Comparison of ENCODE assay signal across 9 cellular contexts in the genomic region with DNA sequence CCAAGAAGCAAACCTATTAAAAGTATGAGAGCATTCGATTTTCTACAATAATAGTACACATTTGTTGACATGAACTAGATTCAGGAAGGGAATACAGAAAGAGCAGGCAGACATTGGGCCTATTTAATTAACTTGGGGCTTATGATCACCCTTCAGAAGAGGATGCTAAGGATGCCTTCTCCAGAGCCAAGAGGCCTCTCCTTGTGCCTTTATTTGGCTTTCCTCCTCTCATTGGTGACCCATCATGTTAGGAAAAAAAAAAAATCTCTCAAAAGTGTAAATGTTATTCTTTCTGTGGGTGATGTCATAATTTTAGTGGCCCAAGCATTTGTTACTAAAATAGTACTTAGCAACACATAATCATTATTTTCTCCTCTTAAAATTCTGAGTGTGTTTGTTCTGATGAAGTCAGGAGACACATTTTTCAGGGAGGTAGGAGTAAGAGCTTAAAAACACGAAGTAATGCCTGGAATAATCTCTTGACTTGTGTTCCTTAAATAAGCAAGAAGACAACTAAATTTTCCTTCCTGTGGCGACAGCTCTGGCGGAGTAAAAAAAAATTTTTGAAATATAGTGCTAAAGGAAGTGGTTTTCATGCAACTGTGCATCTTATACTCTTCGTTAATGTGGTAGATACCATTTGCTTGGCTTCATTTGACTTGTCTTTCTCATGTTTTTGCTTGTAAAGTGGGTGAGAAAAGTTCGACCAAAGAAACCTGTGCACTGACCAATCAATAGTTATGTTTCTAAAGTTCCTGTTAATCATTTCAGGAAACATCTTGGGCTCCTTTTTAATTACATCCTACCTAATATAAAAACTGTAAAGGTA. TPM values are rescaled to one million over a fixed set of nuclear protein-coding genes. Genes with fewer than 3 reads are reported as not detected.
A peak's percentile ranks its signal among the peaks of the same experiment; 100 is the strongest.
DNase-seq lines count a peak whose midpoint lies in the region; ATAC-seq and TF ChIP-seq lines count a peak whose summit lies in the region.
"Had no signal": no experiment of that assay in that cellular context is flagged by ENCODE, and none has a peak within 500 bp of the region (broad histone marks: within the 10 kb centered on the region; RNA-seq: fewer than 3 reads in every experiment).

No MANE protein-coding gene starts in this region.

- no peak for TF ChIP-seq CTCF in fibroblast of mammary gland (conservative IDR thresholded peaks at IDR 0.05; ENCODE audit: control insufficient read depth, insufficient read depth, low read depth, low read length)
- no peak for TF ChIP-seq CTCF in adrenal gland (IDR thresholded peaks at IDR 0.05)
- no peak for TF ChIP-seq CTCF in Caco-2 (IDR thresholded peaks at IDR 0.05; ENCODE audit: insufficient read depth in 1 of 2, low read depth in 1 of 2, low read length in 1 of 2, severe bottlenecking in 1 of 2, unreplicated experiment in 1 of 2)

- BruUV-seq in Caco-2 (replicated peaks; lab: Mats Ljungman, UMichigan) = no TSS peak

- peak; percentile 87 for DNase-seq in Jurkat, Clone E6-1 (ENCODE audit: low read depth, low spot score)
- peak; percentile 22 for DNase-seq in fibroblast of mammary gland (ENCODE audit: low read depth)
- DNase-seq in adrenal gland = no peak
- DNase-seq in Caco-2 = no peak
- DNase-seq in occipital lobe (lab: John Stamatoyannopoulos, UW) = no peak
- no peak for DNase-seq in activated gamma-delta T cell treated with Interleukin-2 at 50 U/mL for 16 hours

- TF ChIP-seq POLR2A in adrenal gland (IDR thresholded peaks at IDR 0.05) = no peak

- 71 to 80% (median 75%) methylated on average over 6 of the region's 6 CpGs for WGBS in adrenal gland, 4 donors

- CTCF ChIA-PET in Caco-2 (lab: Charles Lee) = no interaction called here

- H3K9me3 ChIP-seq in adrenal gland (replicated peaks in 1 of 3) (no peaks in the 10 kb centered on the region), Caco-2 (no peaks in the 10 kb centered on the region)
- H3K9me3 ChIP-seq: heart left ventricle had no signal

- no peaks in the 10 kb centered on the region for H3K36me3 Mint-ChIP-seq in Caco-2 (ENCODE audit: insufficient read depth, unreplicated experiment)

- intact Hi-C loops in adrenal gland (cut with DNase I) (no loop called here), Caco-2 (cut with micrococcal nuclease; ENCODE audit: unreplicated experiment) (no loop called here)

- peaks cover 8% of the 10 kb centered on the region for H3K4me1 Mint-ChIP-seq in Caco-2 (ENCODE audit: low read depth, unreplicated experiment)

- peak; percentile 79 for ATAC-seq in GM18498 (IDR thresholded peaks at IDR 0.05; ENCODE audit: unreplicated experiment)
- peak; percentile 85 for ATAC-seq in GM21619 (IDR thresholded peaks at IDR 0.05; ENCODE audit: unreplicated experiment)

- no peak overlapping the region for H3K4me3 Mint-ChIP-seq in Caco-2 (ENCODE audit: unreplicated experiment)

- H3K27me3 Mint-ChIP-seq in Caco-2 (ENCODE audit: insufficient read depth, unreplicated experiment) = no peaks in the 10 kb centered on the region

- H3K27me3 ChIP-seq in adrenal gland (no peaks in the 10 kb centered on the region), Caco-2 (replicated peaks; ENCODE audit: control insufficient read depth, insufficient read depth, low read length) (no peaks in the 10 kb centered on the region)
- H3K27me3 ChIP-seq: heart left ventricle had no signal

- H3K4me1 ChIP-seq in adrenal gland (replicated peaks in 1 of 2) (peaks cover 10 to 28% of the 10 kb centered on the region in 2 donors), Caco-2 (peaks cover 24% of the 10 kb centered on the region)

- H3K27ac ChIP-seq in adrenal gland = peak overlapping the region in 2 of 5 donors; percentile 8 to 33

- H3K9me3 Mint-ChIP-seq in Caco-2 (ENCODE audit: unreplicated experiment) = no peaks in the 10 kb centered on the region

- POLR2A ChIA-PET in Caco-2 (lab: Charles Lee) = no interaction called here

- H3K36me3 ChIP-seq in adrenal gland (replicated peaks in 1 of 2) = no peaks in the 10 kb centered on the region
- H3K36me3 ChIP-seq in Caco-2 (ENCODE audit: control insufficient read depth, insufficient read depth, low read length) = no peaks in the 10 kb centered on the region
- H3K36me3 ChIP-seq: heart left ventricle had no signal

- peak overlapping the region; percentile 15; the same call in 1 of the 2 replicates for H3K4me3 ChIP-seq in Jurkat, Clone E6-1 (ENCODE audit: low read length)
- H3K4me3 ChIP-seq in fibroblast of mammary gland (ENCODE audit: control insufficient read depth, low read depth, low read length) (no peak overlapping the region), adrenal gland (no peak overlapping the region), Caco-2 (ENCODE audit: low read depth, low read length) (no peak overlapping the region)

- no peak overlapping the region for H3K27ac Mint-ChIP-seq in Caco-2 (ENCODE audit: unreplicated experiment)

RNA-seq across cellular contexts. Expression of a gene that starts 11.3 kb away (rescaled TPM):
- 69.0 TPM for polyA plus RNA-seq in Jurkat, Clone E6-1 (2012; ENCODE audit: insufficient read depth, insufficient read length)
- 100 to 1,000 TPM in 6 of 8 donors, 10 to 100 TPM in 2; 85.5 to 252 (median 149) TPM for total RNA-seq in adrenal gland
- polyA plus RNA-seq in adrenal gland = 10 to 100 TPM; 30.6 to 63.8 (median 36.2) TPM
- total RNA-seq in Caco-2 (2022) = 67.1 and 68.6 TPM in 2 replicates
- 68.5 TPM for total RNA-seq in occipital lobe

Comparison
In these comparisons a context has a peak if more than half of its experiments do, and no peak if none do; other contexts are left out.
1. DNase-seq: peak in Jurkat, Clone E6-1 (single experiment) and fibroblast of mammary gland (single experiment); none in adrenal gland (0 of 7), Caco-2 (0 of 2), occipital lobe (single experiment) and activated gamma-delta T cell treated with Interleukin-2 at 50 U/mL for 16 hours (single experiment).